1 cellular context compared by ENCODE assay signal in genomic region chr6:167007930-167008329, GRCh38.
TF ChIP-seq lines count a peak whose summit lies in the region.

No MANE protein-coding gene starts in this region.

TF ChIP-seq in HepG2, 621 proteins besides CTCF, POLR2A, EP300 and RAD21:
- no peak for TF ChIP-seq HDAC1 (CRISPR knock-in tag; IDR thresholded peaks at IDR 0.05)
- TF ChIP-seq HMG20B (CRISPR knock-in tag; conservative IDR thresholded peaks at IDR 0.05): no peak
- TF ChIP-seq GMEB2 (CRISPR knock-in tag; IDR thresholded peaks at IDR 0.05; ENCODE audit: low read depth): no peak
- TF ChIP-seq ZNF788 (CRISPR knock-in tag; IDR thresholded peaks at IDR 0.05; ENCODE audit: borderline replicate concordance): no peak
- TF ChIP-seq POLR2AphosphoS5 (IDR thresholded peaks at IDR 0.05; ENCODE audit: low read depth, low read length): 0 out of 2 replicates have a peak, but pooled peaks have one; percentile 2
- TF ChIP-seq ZBTB1 (CRISPR knock-in tag; IDR thresholded peaks at IDR 0.05; ENCODE audit: borderline replicate concordance): no peak
